1 cellular context compared by ENCODE assay signal in the genomic region with DNA sequence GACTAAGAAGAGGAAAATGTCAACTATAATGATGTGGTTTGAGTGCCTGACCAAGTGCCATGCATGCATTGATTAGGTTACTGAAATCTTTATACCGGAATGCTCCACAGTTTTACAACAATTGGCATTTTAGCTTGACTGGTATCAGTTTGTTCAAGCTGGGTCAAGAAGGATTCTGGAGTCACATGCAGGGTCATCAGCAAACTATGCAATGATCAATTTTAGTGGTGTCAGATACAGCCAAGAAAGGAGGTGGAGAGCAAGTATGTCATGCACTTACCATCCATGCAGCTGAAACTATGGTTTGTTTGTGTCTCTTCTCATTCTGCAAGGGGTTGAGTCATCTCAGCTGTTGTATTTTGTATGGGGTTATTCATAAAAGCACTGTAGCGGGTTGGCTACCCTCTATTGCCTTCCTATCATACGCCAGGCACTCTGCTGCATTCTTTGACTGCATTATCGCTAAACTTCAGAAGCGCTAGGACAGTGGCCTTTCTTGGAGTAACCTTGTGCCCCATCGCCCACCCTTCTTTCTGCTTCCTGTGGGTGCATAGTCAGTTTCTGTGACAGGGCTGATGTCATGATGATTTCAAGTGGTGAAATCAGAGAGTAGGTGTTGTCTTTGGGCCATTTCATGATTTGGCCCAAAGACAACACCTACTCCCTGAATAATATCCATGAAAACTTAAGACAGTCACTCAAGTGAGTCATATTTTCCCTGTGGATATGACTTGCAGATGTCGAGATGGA.
TF ChIP-seq lines count a peak whose summit lies in the region.

No MANE protein-coding gene starts in this region.

TF ChIP-seq in K562, 482 proteins besides CTCF, POLR2A, EP300 and RAD21 (continued from another document):
- TF ChIP-seq JUND (IDR thresholded peaks at IDR 0.05; ENCODE audit: borderline replicate concordance, low read depth, low read length) (peak; percentile 77; the same call in 1 of the 2 replicates), JUND (tag; IDR thresholded peaks at IDR 0.05; ENCODE audit: borderline replicate concordance, low read depth, low read length) (peak; percentile 71; the same call in 2 of the 3 replicates), NCOA1 (IDR thresholded peaks at IDR 0.05; ENCODE audit: low read depth) (no peak), NONO (IDR thresholded peaks at IDR 0.05; ENCODE audit: low read depth in 2 of 2, low read length in 1 of 2) (no peak), THRAP3 (IDR thresholded peaks at IDR 0.05; ENCODE audit: borderline replicate concordance) (no peak), ZNF584 (CRISPR knock-in tag; IDR thresholded peaks at IDR 0.05; ENCODE audit: low read depth) (peak; percentile 37; the same call in 1 of the 2 replicates), MEF2A (IDR thresholded peaks at IDR 0.05; ENCODE audit: control insufficient read depth, low read depth, low read length) (no peak), KLF13 (tag; IDR thresholded peaks at IDR 0.05; ENCODE audit: borderline replicate concordance, low read depth) (no peak), HDAC2 (IDR thresholded peaks at IDR 0.05) (0 out of 2 replicates have a peak, but pooled peaks have one; percentile 31), NRF1 (conservative IDR thresholded peaks at IDR 0.05 in 1 of 2, IDR thresholded peaks at IDR 0.05 in 1 of 2) (no peak; a peak in 1 of 4 replicates), ETV1 (tag; conservative IDR thresholded peaks at IDR 0.05; ENCODE audit: low read depth) (peak; percentile 61; the same call in 1 of the 2 replicates), NCOR1 (IDR thresholded peaks at IDR 0.05) (peak; percentile 66), BMI1 (IDR thresholded peaks at IDR 0.05; ENCODE audit: low read length) (no peak), TEAD1 (CRISPR knock-in tag; IDR thresholded peaks at IDR 0.05) (peak in 1 of 2 experiments; percentile 33; a peak in 1 of 4 replicates), NFIC (IDR thresholded peaks at IDR 0.05) (0 out of 2 replicates have a peak, but pooled peaks have one; percentile 14), ELF4 (CRISPR knock-in tag; IDR thresholded peaks at IDR 0.05) (0 out of 2 replicates have a peak, but pooled peaks have one; percentile 30), PKNOX1 (IDR thresholded peaks at IDR 0.05) (0 out of 2 replicates have a peak, but pooled peaks have one; percentile 42), CREM (IDR thresholded peaks at IDR 0.05; ENCODE audit: low read depth) (peak; percentile 41; the same call in 1 of the 2 replicates), ZNF589 (CRISPR knock-in tag; IDR thresholded peaks at IDR 0.05; ENCODE audit: low read depth) (peak; percentile 86; the same call in 1 of the 2 replicates), POLR2AphosphoS5 (IDR thresholded peaks at IDR 0.05; ENCODE audit: control insufficient read depth, insufficient read depth, low read depth, low read length) (peak; percentile 43; the same call in 1 of the 2 replicates), ETV5 (CRISPR knock-in tag; IDR thresholded peaks at IDR 0.05; ENCODE audit: low read depth) (0 out of 2 replicates have a peak, but pooled peaks have one; percentile 59), ZSCAN32 (CRISPR knock-in tag; IDR thresholded peaks at IDR 0.05) (no peak), NR2C1 (IDR thresholded peaks at IDR 0.05) (no peak), NR2C1 (tag; IDR thresholded peaks at IDR 0.05) (peak; percentile 31; the same call in 1 of the 2 replicates), ZNF175 (CRISPR knock-in tag; IDR thresholded peaks at IDR 0.05; ENCODE audit: low read depth) (peak; percentile 82; the same call in 1 of the 2 replicates), NCOA4 (IDR thresholded peaks at IDR 0.05; ENCODE audit: partially characterized antibody) (no peak), IRF2 (CRISPR knock-in tag; IDR thresholded peaks at IDR 0.05) (no peak), CBFA2T2 (conservative IDR thresholded peaks at IDR 0.05) (peak; percentile 77), FOS (IDR thresholded peaks at IDR 0.05; ENCODE audit: extremely low read depth, insufficient read length) (peak; percentile 6)
- TF ChIP-seq, protein P1, sequence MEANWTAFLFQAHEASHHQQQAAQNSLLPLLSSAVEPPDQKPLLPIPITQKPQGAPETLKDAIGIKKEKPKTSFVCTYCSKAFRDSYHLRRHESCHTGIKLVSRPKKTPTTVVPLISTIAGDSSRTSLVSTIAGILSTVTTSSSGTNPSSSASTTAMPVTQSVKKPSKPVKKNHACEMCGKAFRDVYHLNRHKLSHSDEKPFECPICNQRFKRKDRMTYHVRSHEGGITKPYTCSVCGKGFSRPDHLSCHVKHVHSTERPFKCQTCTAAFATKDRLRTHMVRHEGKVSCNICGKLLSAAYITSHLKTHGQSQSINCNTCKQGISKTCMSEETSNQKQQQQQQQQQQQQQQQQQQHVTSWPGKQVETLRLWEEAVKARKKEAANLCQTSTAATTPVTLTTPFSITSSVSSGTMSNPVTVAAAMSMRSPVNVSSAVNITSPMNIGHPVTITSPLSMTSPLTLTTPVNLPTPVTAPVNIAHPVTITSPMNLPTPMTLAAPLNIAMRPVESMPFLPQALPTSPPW (CRISPR knock-in tag; IDR thresholded peaks at IDR 0.05) = peak; percentile 60
- TF ChIP-seq, protein P2, sequence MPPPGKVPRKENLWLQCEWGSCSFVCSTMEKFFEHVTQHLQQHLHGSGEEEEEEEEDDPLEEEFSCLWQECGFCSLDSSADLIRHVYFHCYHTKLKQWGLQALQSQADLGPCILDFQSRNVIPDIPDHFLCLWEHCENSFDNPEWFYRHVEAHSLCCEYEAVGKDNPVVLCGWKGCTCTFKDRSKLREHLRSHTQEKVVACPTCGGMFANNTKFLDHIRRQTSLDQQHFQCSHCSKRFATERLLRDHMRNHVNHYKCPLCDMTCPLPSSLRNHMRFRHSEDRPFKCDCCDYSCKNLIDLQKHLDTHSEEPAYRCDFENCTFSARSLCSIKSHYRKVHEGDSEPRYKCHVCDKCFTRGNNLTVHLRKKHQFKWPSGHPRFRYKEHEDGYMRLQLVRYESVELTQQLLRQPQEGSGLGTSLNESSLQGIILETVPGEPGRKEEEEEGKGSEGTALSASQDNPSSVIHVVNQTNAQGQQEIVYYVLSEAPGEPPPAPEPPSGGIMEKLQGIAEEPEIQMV (tag; conservative IDR thresholded peaks at IDR 0.05; ENCODE audit: low read depth) = no peak
